In genomic region chr3:50568947-50569749, GRCh38 we compare ENCODE assay signal across 8 cellular contexts. TPM values are rescaled to one million over a fixed set of nuclear protein-coding genes. Genes with fewer than 3 reads are reported as not detected.
DNase-seq lines count a peak whose midpoint lies in the region; TF ChIP-seq lines count a peak whose summit lies in the region.

A gene with protein sequence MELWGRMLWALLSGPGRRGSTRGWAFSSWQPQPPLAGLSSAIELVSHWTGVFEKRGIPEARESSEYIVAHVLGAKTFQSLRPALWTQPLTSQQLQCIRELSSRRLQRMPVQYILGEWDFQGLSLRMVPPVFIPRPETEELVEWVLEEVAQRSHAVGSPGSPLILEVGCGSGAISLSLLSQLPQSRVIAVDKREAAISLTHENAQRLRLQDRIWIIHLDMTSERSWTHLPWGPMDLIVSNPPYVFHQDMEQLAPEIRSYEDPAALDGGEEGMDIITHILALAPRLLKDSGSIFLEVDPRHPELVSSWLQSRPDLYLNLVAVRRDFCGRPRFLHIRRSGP (plus strand): TSS chr3:50569522. CDS start chr3:50571105, 1,583 bp downstream.

- peaks cover 12% of the 10 kb centered on the region for H3K27me3 Mint-ChIP-seq in neural progenitor cell (ENCODE audit: insufficient read depth, low read depth)

- H3K9me3 ChIP-seq in HAP-1 (no peaks in the 10 kb centered on the region), MM.1S (replicated peaks; ENCODE audit: insufficient read depth, low read length) (no peaks in the 10 kb centered on the region), SJSA1 (replicated peaks) (no peaks in the 10 kb centered on the region), neural progenitor cell (ENCODE audit: low read depth) (no peaks in the 10 kb centered on the region)

- H4K20me1 ChIP-seq in MM.1S (ENCODE audit: insufficient read depth, low read length) (no peaks in the 10 kb centered on the region), neural progenitor cell (ENCODE audit: low read depth) (no peaks in the 10 kb centered on the region)

- no peaks in the 10 kb centered on the region for H3K9me2 ChIP-seq in MM.1S (replicated peaks; ENCODE audit: insufficient read depth, low read length)

- peak within 1 kb of the TSS; percentile 81 for H3K27ac Mint-ChIP-seq in neural progenitor cell

- H3F3A ChIP-seq in MM.1S (ENCODE audit: insufficient read depth, low read length) (peaks cover 10% of the 10 kb centered on the region; the same call in 1 of the 2 replicates), neural progenitor cell (ENCODE audit: low read depth) (peaks cover 32% of the 10 kb centered on the region)

- H3K4me1 Mint-ChIP-seq in neural progenitor cell, result peaks cover 25% of the 10 kb centered on the region

- in situ Hi-C loops in G401 (cut with HindIII; ENCODE audit: low sequenced_read_pairs) (no loop called here), HAP-1 (cut with MboI; ENCODE audit: low sequenced_read_pairs) (no loop called here)

- DNase-seq in G401 (ENCODE audit: low spot score) (peak; percentile 86), HAP-1 (ENCODE audit: low spot score in 2 of 2) (peak; percentile 92 to 99), MM.1S (peak; percentile 94), SJSA1 (ENCODE audit: low read depth in 1 of 2, low spot score in 2 of 2) (peak; percentile 96 to 97), foreskin fibroblast (peak; percentile 94 to 98), neural progenitor cell (ENCODE audit: low spot score) (peak; percentile 98), stromal cell of bone marrow (ENCODE audit: low read depth) (peak; percentile 89)
- DNase-seq in activated naive CD4-positive, alpha-beta T cell (lab: John Stamatoyannopoulos, UW), result peak; percentile 68 to 87 (median 80)

- H3K27me3 ChIP-seq in HAP-1 (ENCODE audit: low read depth), result no peaks in the 10 kb centered on the region
- peaks cover 9% of the 10 kb centered on the region; the same call in 1 of the 2 replicates for H3K27me3 ChIP-seq in MM.1S (replicated peaks; ENCODE audit: insufficient read depth, low read length)
- H3K27me3 ChIP-seq in SJSA1 (replicated peaks), result no peaks in the 10 kb centered on the region
- H3K27me3 ChIP-seq in neural progenitor cell, result peaks cover 14% of the 10 kb centered on the region

- no peaks in the 10 kb centered on the region for H3K9me3 Mint-ChIP-seq in neural progenitor cell

- H3K36me3 Mint-ChIP-seq in neural progenitor cell, result no peaks in the 10 kb centered on the region

- H3K79me2 ChIP-seq in MM.1S (ENCODE audit: low read length) (no peaks in the 10 kb centered on the region), neural progenitor cell (ENCODE audit: low read depth) (peaks cover 10% of the 10 kb centered on the region)

- H3K9ac ChIP-seq in MM.1S (ENCODE audit: low read length) (peak within 1 kb of the TSS; percentile 70), neural progenitor cell (peak within 1 kb of the TSS; percentile 89)

- H3K4me1 ChIP-seq in HAP-1 (no peaks in the 10 kb centered on the region), MM.1S (ENCODE audit: low read length) (peaks cover 12% of the 10 kb centered on the region), SJSA1 (replicated peaks) (peaks cover 26% of the 10 kb centered on the region), neural progenitor cell (peaks cover 13% of the 10 kb centered on the region)

- no peak for TF ChIP-seq CTCF in MM.1S (IDR thresholded peaks at IDR 0.05; ENCODE audit: low read length)
- no peak for TF ChIP-seq CTCF in foreskin fibroblast (IDR thresholded peaks at IDR 0.05; ENCODE audit: low read depth, low read length)
- TF ChIP-seq CTCF in neural progenitor cell (IDR thresholded peaks at IDR 0.05), result no peak

- H3K36me3 ChIP-seq in HAP-1 (replicated peaks) (peaks cover 3% of the 10 kb centered on the region), MM.1S (replicated peaks; ENCODE audit: insufficient read depth, low read length) (no peaks in the 10 kb centered on the region), SJSA1 (0 out of 2 replicates have a peak, but pooled peaks cover 7% of the 10 kb centered on the region), neural progenitor cell (no peaks in the 10 kb centered on the region)

- peak within 1 kb of the TSS; percentile 69 for H3K4me3 ChIP-seq in HAP-1
- peak within 1 kb of the TSS; percentile 99 for H3K4me3 ChIP-seq in MM.1S (ENCODE audit: low read length)
- peak within 1 kb of the TSS; percentile 57 for H3K4me3 ChIP-seq in SJSA1
- peak within 1 kb of the TSS; percentile 98 to 99 for H3K4me3 ChIP-seq in foreskin fibroblast (ENCODE audit: low read depth in 1 of 2, low read length in 2 of 2)
- H3K4me3 ChIP-seq in neural progenitor cell, result peak within 1 kb of the TSS; percentile 95

- H3K4me2 ChIP-seq in MM.1S (ENCODE audit: low read depth, low read length) (peak within 1 kb of the TSS; percentile 93), neural progenitor cell (peak within 1 kb of the TSS; percentile 83)

- H3K27ac ChIP-seq in MM.1S (ENCODE audit: low read length) (peak within 1 kb of the TSS; percentile 52; the same call in 1 of the 2 replicates), SJSA1 (peak within 1 kb of the TSS; percentile 40; the same call in 1 of the 2 replicates), neural progenitor cell (peak within 1 kb of the TSS; percentile 86)

- peak within 1 kb of the TSS; percentile 97 for H2AFZ ChIP-seq in MM.1S (ENCODE audit: low read length)
- peak within 1 kb of the TSS; percentile 99 for H2AFZ ChIP-seq in neural progenitor cell (replicated peaks)

- peak within 1 kb of the TSS; percentile 98 for H3K4me3 Mint-ChIP-seq in neural progenitor cell

RNA-seq across cellular contexts. Expression of the gene that starts here (rescaled TPM):
- 3.4 and 9.5 TPM in 2 replicates for total RNA-seq in G401 (2014; rRNA removed; shearing (Covaris generic))
- total RNA-seq in SJSA1 (2014; rRNA removed; shearing (Covaris generic)), result 7.3 and 9.3 TPM in 2 replicates
- 9.3 and 20.8 TPM in 2 replicates for total RNA-seq in neural progenitor cell (ENCODE audit: low replicate concordance)

Comparison
In these comparisons a context has a peak if more than half of its experiments do, and no peak if none do; other contexts are left out.
1. Peak in every context shown above with its lines: DNase-seq, H3K4me3 ChIP-seq and H3K27ac ChIP-seq.